8 cellular contexts compared by ENCODE assay signal in genomic region chr9:70639853-70640814, GRCh38.
A peak's percentile ranks its signal among the peaks of the same experiment; 100 is the strongest.
DNase-seq lines count a peak whose midpoint lies in the region; ATAC-seq and TF ChIP-seq lines count a peak whose summit lies in the region.

No MANE protein-coding gene starts in this region.

- peak; percentile 81 for ATAC-seq in GM18867 (IDR thresholded peaks at IDR 0.05; ENCODE audit: unreplicated experiment)
- ATAC-seq in HG03196 (IDR thresholded peaks at IDR 0.05; ENCODE audit: unreplicated experiment): no peak

- peak; percentile 54 for TF ChIP-seq CTCF in astrocyte of the spinal cord (IDR thresholded peaks at IDR 0.05; ENCODE audit: low read depth, low read length)

- no peak overlapping the region for H3K9ac ChIP-seq in iPS-20b (ENCODE audit: low read depth, low read length)

- H3K9me3 ChIP-seq in iPS-20b (ENCODE audit: insufficient read depth, low read depth, low read length): no peaks in the 10 kb centered on the region

- in situ Hi-C loops in astrocyte of the spinal cord (cut with HindIII; ENCODE audit: low sequenced_read_pairs): no loop called here

- no peak overlapping the region for H3K27ac ChIP-seq in iPS-20b (ENCODE audit: low read length)

- H3K36me3 ChIP-seq in iPS-20b (ENCODE audit: insufficient read depth, low read depth, low read length): no peaks in the 10 kb centered on the region

- no peaks in the 10 kb centered on the region for H3K4me1 ChIP-seq in iPS-20b (ENCODE audit: insufficient read depth, low read length)

- peak; percentile 77 for DNase-seq in Ammon's horn (ENCODE audit: low spot score)
- DNase-seq in NCI-H1694 (lab: John Stamatoyannopoulos, UW): peak; percentile 14
- peak; percentile 67 for DNase-seq in astrocyte of the spinal cord (ENCODE audit: low read depth, low spot score)
- DNase-seq in superior temporal gyrus (ENCODE audit: extremely low spot score): peak; percentile 91
- DNase-seq in ecto neural progenitor cell (ENCODE audit: low spot score): no peak

- H3K4me3 ChIP-seq in astrocyte of the spinal cord (ENCODE audit: low read depth, low read length) (no peak overlapping the region), iPS-20b (ENCODE audit: low read length) (peak overlapping the region; percentile 34; the same call in 1 of the 2 replicates)

- H3K27me3 ChIP-seq in iPS-20b (ENCODE audit: insufficient read depth, low read length): no peaks in the 10 kb centered on the region
